18 cellular contexts compared by ENCODE assay signal in genomic region chr2:144988591-144988990, GRCh38.
"Had no signal": no experiment of that assay in that cellular context is flagged by ENCODE, and none has a peak within 500 bp of the region (broad histone marks: within the 10 kb centered on the region; RNA-seq: fewer than 3 reads in every experiment).

No MANE protein-coding gene starts in this region.

- H3K4me3 Mint-ChIP-seq: effector memory CD8-positive, alpha-beta T cell; endodermal cell; mesothelial cell of epicardium; naive B cell had no signal

- H3K79me2 ChIP-seq: hepatocyte had no signal

- DNase-seq: effector CD8-positive, alpha-beta T cell; effector memory CD8-positive, alpha-beta T cell; endodermal cell; esophagus squamous epithelium; foreskin fibroblast; foreskin melanocyte; gastrocnemius medialis; heart left ventricle; left cardiac atrium; left lung; left ventricle myocardium superior; lower lobe of right lung; mesenchymal stem cell; mucosa of descending colon; naive B cell had no signal

- H3K4me1 ChIP-seq: esophagus squamous epithelium, gastrocnemius medialis, heart left ventricle, lower lobe of right lung had no signal

- H3K9me3 ChIP-seq: esophagus squamous epithelium, gastrocnemius medialis, lower lobe of right lung, mucosa of descending colon had no signal

- H3K27ac Mint-ChIP-seq: effector memory CD8-positive, alpha-beta T cell; endodermal cell; mesothelial cell of epicardium; naive B cell had no signal

- H3K4me2 ChIP-seq: hepatocyte had no signal

- H3K4me1 Mint-ChIP-seq: mesothelial cell of epicardium had no signal

- H3K9me3 Mint-ChIP-seq: effector memory CD8-positive, alpha-beta T cell had no signal

- H2AFZ ChIP-seq: hepatocyte had no signal

- H3K27me3 ChIP-seq: esophagus squamous epithelium, gastrocnemius medialis, heart left ventricle, hepatocyte, left lung had no signal

- H3K27ac ChIP-seq: coronary artery, esophagus squamous epithelium, gastrocnemius medialis, heart left ventricle, hepatocyte, left lung, lower lobe of right lung had no signal
